32 cellular contexts compared by ENCODE assay signal in genomic region chr7:36167403-36168050, GRCh38.
"Had no signal": no experiment of that assay in that cellular context is flagged by ENCODE, and none has a peak within 500 bp of the region (broad histone marks: within the 10 kb centered on the region; RNA-seq: fewer than 3 reads in every experiment).

No MANE protein-coding gene starts in this region.

- H3K27ac ChIP-seq: brain microvascular endothelial cell, coronary artery, dorsolateral prefrontal cortex, WERI-Rb-1 had no signal

- DNase-seq: activated B cell treated with CpG ODN at 0.5 μM for 24 hours; activated CD4-positive, alpha-beta T cell treated with anti-CD3 and anti-CD28 coated beads for 48 hours; activated CD4-positive, alpha-beta T cell treated with anti-CD3 and anti-CD28 coated beads, Interleukin-2, amount 50 U/mL, for 1 hour; activated CD4-positive, alpha-beta T cell treated with anti-CD3 and anti-CD28 coated beads, Interleukin-2, amount 50 U/mL, for 48 hours; activated CD8-positive, alpha-beta memory T cell treated with anti-CD3 and anti-CD28 coated beads, Interleukin-2, amount 50 U/mL, for 48 hours; activated gamma-delta T cell; activated naive CD4-positive, alpha-beta T cell; activated naive CD4-positive, alpha-beta T cell treated with anti-CD3 and anti-CD28 coated beads, Interleukin-2, amount 10 ng/mL, durations not matched to agents 7 days and 5 days; activated naive CD8-positive, alpha-beta T cell treated with anti-CD3 and anti-CD28 coated beads, Interleukin-2, amount 10 ng/mL, durations not matched to agents 7 days and 5 days; activated T-cell treated with anti-CD3 and anti-CD28 coated beads for 4 hours; activated T-cell treated with anti-CD3 and anti-CD28 coated beads, Interleukin-2, amount 50 U/mL, for 24 hours; activated T-cell treated with anti-CD3 and anti-CD28 coated beads, Interleukin-2, amount 50 U/mL, for 72 hours; brain microvascular endothelial cell; dorsolateral prefrontal cortex; effector memory CD4-positive, alpha-beta T cell; endodermal cell; foreskin fibroblast; head of caudate nucleus; T-helper 1 cell; T-helper 17 cell; T1000; WERI-Rb-1 had no signal

- H3K4me1 Mint-ChIP-seq: activated B cell treated with CpG ODN at 0.5 μM for 24 hours had no signal

- H3K4me3 Mint-ChIP-seq: activated B cell treated with CpG ODN at 0.5 μM for 24 hours; activated naive CD4-positive, alpha-beta T cell treated with anti-CD3 and anti-CD28 coated beads, Interleukin-2, amount 10 ng/mL, durations not matched to agents 7 days and 5 days; activated naive CD8-positive, alpha-beta T cell treated with anti-CD3 and anti-CD28 coated beads, Interleukin-2, amount 10 ng/mL, durations not matched to agents 7 days and 5 days; activated T-cell treated with anti-CD3 and anti-CD28 coated beads, Interleukin-2, amount 50 U/mL, for 24 hours; activated T-cell treated with anti-CD3 and anti-CD28 coated beads, Interleukin-2, amount 50 U/mL, for 72 hours; central memory CD8-positive, alpha-beta T cell; dendritic cell treated with granulocyte-macrophage colony-stimulating factor and Interleukin-4, amounts not matched to agents 40 ng/mL and 50 ng/mL, for 4 days; endodermal cell; T-helper 17 cell; T-helper 2 cell treated with Interferon-gamma antibody and Interleukin-4, amounts not matched to agents 5 μg/mL and 100 μg/mL, for 36 hours had no signal

- H3K36me3 ChIP-seq: brain microvascular endothelial cell, WERI-Rb-1 had no signal

- H3K27me3 Mint-ChIP-seq: activated B cell treated with CpG ODN at 0.5 μM for 24 hours; activated naive CD4-positive, alpha-beta T cell treated with anti-CD3 and anti-CD28 coated beads, Interleukin-2, amount 10 ng/mL, durations not matched to agents 7 days and 5 days; activated T-cell treated with anti-CD3 and anti-CD28 coated beads, Interleukin-2, amount 50 U/mL, for 24 hours; central memory CD8-positive, alpha-beta T cell; dendritic cell treated with granulocyte-macrophage colony-stimulating factor and Interleukin-4, amounts not matched to agents 40 ng/mL and 50 ng/mL, for 4 days; T-helper 17 cell had no signal

- H3K9me3 Mint-ChIP-seq: activated B cell treated with CpG ODN at 0.5 μM for 24 hours; activated naive CD4-positive, alpha-beta T cell treated with anti-CD3 and anti-CD28 coated beads, Interleukin-2, amount 10 ng/mL, durations not matched to agents 7 days and 5 days; activated naive CD4-positive, alpha-beta T cell treated with anti-CD3 and anti-CD28 coated beads, Interleukin-2, amount 50 U/mL, for 72 hours; activated naive CD8-positive, alpha-beta T cell treated with anti-CD3 and anti-CD28 coated beads, Interleukin-2, amount 10 ng/mL, durations not matched to agents 7 days and 5 days; activated T-cell treated with anti-CD3 and anti-CD28 coated beads, Interleukin-2, amount 50 U/mL, for 24 hours; activated T-cell treated with anti-CD3 and anti-CD28 coated beads, Interleukin-2, amount 50 U/mL, for 72 hours; central memory CD8-positive, alpha-beta T cell; dendritic cell treated with granulocyte-macrophage colony-stimulating factor and Interleukin-4, amounts not matched to agents 40 ng/mL and 50 ng/mL, for 4 days; endodermal cell; T-helper 2 cell treated with Interferon-gamma antibody and Interleukin-4, amounts not matched to agents 5 μg/mL and 100 μg/mL, for 36 hours had no signal

- ATAC-seq: activated CD4-positive, CD25-positive, alpha-beta regulatory T cell treated with anti-CD3 and anti-CD28 coated beads, Interleukin-2, amount 50 U/mL, for 24 hours; activated naive CD4-positive, alpha-beta T cell treated with anti-CD3 and anti-CD28 coated beads, Interleukin-2, amount 50 U/mL, for 72 hours; activated T-cell treated with anti-CD3 and anti-CD28 coated beads, Interleukin-2, amount 50 U/mL, for 72 hours; esophagus mucosa; T-helper 17 cell had no signal

- FAIRE-seq: astrocyte, bronchial epithelial cell, frontal cortex had no signal

- H3K27me3 ChIP-seq: brain microvascular endothelial cell, dorsolateral prefrontal cortex had no signal

- H3K4me3 ChIP-seq: coronary artery, dorsolateral prefrontal cortex had no signal

- H3K36me3 Mint-ChIP-seq: activated naive CD4-positive, alpha-beta T cell treated with anti-CD3 and anti-CD28 coated beads, Interleukin-2, amount 10 ng/mL, durations not matched to agents 7 days and 5 days; activated naive CD4-positive, alpha-beta T cell treated with anti-CD3 and anti-CD28 coated beads, Interleukin-2, amount 50 U/mL, for 72 hours; activated naive CD8-positive, alpha-beta T cell treated with anti-CD3 and anti-CD28 coated beads, Interleukin-2, amount 10 ng/mL, durations not matched to agents 7 days and 5 days had no signal

- H3K27ac Mint-ChIP-seq: activated B cell treated with CpG ODN at 0.5 μM for 24 hours; activated naive CD4-positive, alpha-beta T cell treated with anti-CD3 and anti-CD28 coated beads, Interleukin-2, amount 10 ng/mL, durations not matched to agents 7 days and 5 days; activated naive CD4-positive, alpha-beta T cell treated with anti-CD3 and anti-CD28 coated beads, Interleukin-2, amount 50 U/mL, for 72 hours; activated naive CD8-positive, alpha-beta T cell treated with anti-CD3 and anti-CD28 coated beads, Interleukin-2, amount 10 ng/mL, durations not matched to agents 7 days and 5 days; activated T-cell treated with anti-CD3 and anti-CD28 coated beads, Interleukin-2, amount 50 U/mL, for 24 hours; activated T-cell treated with anti-CD3 and anti-CD28 coated beads, Interleukin-2, amount 50 U/mL, for 72 hours; dendritic cell treated with granulocyte-macrophage colony-stimulating factor and Interleukin-4, amounts not matched to agents 40 ng/mL and 50 ng/mL, for 4 days; endodermal cell; T-helper 17 cell; T-helper 2 cell treated with Interferon-gamma antibody and Interleukin-4, amounts not matched to agents 5 μg/mL and 100 μg/mL, for 36 hours had no signal
